Comparison of ENCODE assay signal across 18 cellular contexts in the genomic region with DNA sequence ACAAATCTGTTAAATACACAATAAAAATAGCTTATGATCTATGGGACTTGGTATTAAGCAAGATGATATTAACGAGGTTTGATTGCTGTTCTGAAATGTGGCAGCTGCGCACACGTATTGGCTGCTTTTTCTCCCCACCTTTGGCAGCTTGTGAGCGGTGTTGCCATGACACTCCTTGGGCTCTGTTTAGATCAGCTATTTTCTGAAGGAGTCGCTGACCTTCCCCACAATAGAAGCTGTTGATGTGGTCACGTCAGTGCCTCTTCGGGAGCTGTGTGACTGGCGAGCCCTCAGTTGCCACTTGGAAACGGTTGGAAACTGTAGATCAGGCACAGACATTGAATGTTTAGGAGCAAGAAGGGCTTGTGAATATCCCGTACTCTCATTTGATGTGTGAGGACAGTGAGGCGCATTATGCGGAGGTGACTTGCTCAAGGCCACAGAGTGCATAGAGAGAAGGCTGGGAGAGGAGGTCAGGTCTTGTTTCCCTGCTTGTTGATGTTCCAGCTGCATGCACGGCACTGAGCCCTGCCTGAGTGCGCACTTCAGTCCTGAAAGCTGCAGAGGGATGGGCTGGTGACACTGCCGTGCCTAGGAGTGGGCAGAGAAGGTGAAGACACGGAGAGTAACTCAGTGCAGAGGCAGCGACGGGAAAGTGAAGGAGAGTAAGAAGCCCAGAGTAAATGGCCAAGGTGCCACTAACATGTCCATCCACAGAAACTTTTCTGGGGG.
"Had no signal": no experiment of that assay in that cellular context is flagged by ENCODE, and none has a peak within 500 bp of the region (broad histone marks: within the 10 kb centered on the region; RNA-seq: fewer than 3 reads in every experiment).

No MANE protein-coding gene starts in this region.

- DNase-seq: activated CD4-positive, alpha-beta T cell treated with anti-CD3 and anti-CD28 coated beads, Interleukin-2, amount 10 ng/mL, durations not matched to agents 24 days and 14 days; activated CD8-positive, alpha-beta memory T cell treated with anti-CD3 and anti-CD28 coated beads for 24 hours; activated gamma-delta T cell treated with Interleukin-2 at 50 U/mL for 16 hours; activated naive CD8-positive, alpha-beta T cell treated with anti-CD3 and anti-CD28 coated beads, Interleukin-2, amount 10 ng/mL, durations not matched to agents 7 days and 5 days; cortex of kidney; effector CD4-positive, alpha-beta T cell; foreskin melanocyte; left colon; mammary epithelial cell; natural killer cell; occipital lobe; stimulated activated CD4-positive, alpha-beta T cell treated with anti-CD3 and anti-CD28 coated beads, Interleukin-12 subunit alpha, Interleukin-12 subunit beta, amount 100 ng/mL, for 4 hours; T-helper 17 cell; tibial artery; uterus had no signal

- ATAC-seq: left colon; natural killer cell; stimulated activated effector memory CD8-positive, alpha-beta T cell treated with anti-CD3 and anti-CD28 coated beads, Interleukin-12 subunit alpha, Interleukin-12 subunit beta, amount 100 ng/mL, for 72 hours; T-helper 17 cell had no signal

- H3K9me3 Mint-ChIP-seq: activated CD4-positive, alpha-beta T cell treated with anti-CD3 and anti-CD28 coated beads, Interleukin-2, amount 10 ng/mL, durations not matched to agents 24 days and 14 days; activated naive CD8-positive, alpha-beta T cell treated with anti-CD3 and anti-CD28 coated beads, Interleukin-2, amount 10 ng/mL, durations not matched to agents 7 days and 5 days; brain; natural killer cell; stimulated activated effector memory CD8-positive, alpha-beta T cell treated with anti-CD3 and anti-CD28 coated beads, Interleukin-12 subunit alpha, Interleukin-12 subunit beta, amount 100 ng/mL, for 72 hours had no signal

- H3K27me3 ChIP-seq: tibial artery, uterus had no signal

- H3K36me3 Mint-ChIP-seq: brain; stimulated activated effector memory CD8-positive, alpha-beta T cell treated with anti-CD3 and anti-CD28 coated beads, Interleukin-12 subunit alpha, Interleukin-12 subunit beta, amount 100 ng/mL, for 72 hours had no signal

- H3K4me3 ChIP-seq: prostate gland, tibial artery, uterus had no signal

- H3K9me3 ChIP-seq: prostate gland, tibial artery, uterus had no signal

- H3K27ac ChIP-seq: prostate gland, uterus had no signal

- H3K4me3 Mint-ChIP-seq: activated CD4-positive, alpha-beta T cell treated with anti-CD3 and anti-CD28 coated beads, Interleukin-2, amount 10 ng/mL, durations not matched to agents 24 days and 14 days; activated naive CD8-positive, alpha-beta T cell treated with anti-CD3 and anti-CD28 coated beads, Interleukin-2, amount 10 ng/mL, durations not matched to agents 7 days and 5 days; brain; natural killer cell; stimulated activated effector memory CD8-positive, alpha-beta T cell treated with anti-CD3 and anti-CD28 coated beads, Interleukin-12 subunit alpha, Interleukin-12 subunit beta, amount 100 ng/mL, for 72 hours; T-helper 17 cell had no signal

- H3K4me1 ChIP-seq: prostate gland had no signal

- H3K27me3 Mint-ChIP-seq: activated CD4-positive, alpha-beta T cell treated with anti-CD3 and anti-CD28 coated beads, Interleukin-2, amount 10 ng/mL, durations not matched to agents 24 days and 14 days; activated naive CD8-positive, alpha-beta T cell treated with anti-CD3 and anti-CD28 coated beads, Interleukin-2, amount 10 ng/mL, durations not matched to agents 7 days and 5 days; brain; T-helper 17 cell had no signal

- H3K36me3 ChIP-seq: prostate gland, uterus had no signal

- H3K27ac Mint-ChIP-seq: activated CD4-positive, alpha-beta T cell treated with anti-CD3 and anti-CD28 coated beads, Interleukin-2, amount 10 ng/mL, durations not matched to agents 24 days and 14 days; activated naive CD8-positive, alpha-beta T cell treated with anti-CD3 and anti-CD28 coated beads, Interleukin-2, amount 10 ng/mL, durations not matched to agents 7 days and 5 days; brain; natural killer cell; stimulated activated effector memory CD8-positive, alpha-beta T cell treated with anti-CD3 and anti-CD28 coated beads, Interleukin-12 subunit alpha, Interleukin-12 subunit beta, amount 100 ng/mL, for 72 hours; T-helper 17 cell had no signal
